Comparison of ENCODE assay signal across 2 cellular contexts in genomic region chr1:46646331-46646730, GRCh38.
TF ChIP-seq lines count a peak whose summit lies in the region.

No MANE protein-coding gene starts in this region.

TF ChIP-seq in SK-N-SH treated with all-trans-retinoic acid at 6 μM for 48 hours, 23 proteins besides CTCF, POLR2A, EP300 and RAD21:
- TF ChIP-seq ZFP3 (CRISPR knock-in tag; IDR thresholded peaks at IDR 0.05) (no peak), POU6F1 (CRISPR knock-in tag; IDR thresholded peaks at IDR 0.05; ENCODE audit: borderline replicate concordance, low read depth) (no peak), TCF4 (CRISPR knock-in tag; IDR thresholded peaks at IDR 0.05; ENCODE audit: borderline replicate concordance) (no peak), CSDC2 (CRISPR knock-in tag; IDR thresholded peaks at IDR 0.05) (no peak), PATZ1 (CRISPR knock-in tag; IDR thresholded peaks at IDR 0.05; ENCODE audit: borderline replicate concordance) (no peak), ISL1 (CRISPR knock-in tag; IDR thresholded peaks at IDR 0.05) (peak; percentile 26; the same call in 1 of the 2 replicates), RARB (CRISPR knock-in tag; IDR thresholded peaks at IDR 0.05) (no peak)
TF ChIP-seq in SK-N-SH treated with all-trans-retinoic acid at 6 μM for 48 hours: peak in this region for 1.

TF ChIP-seq in SK-N-SH, 30 proteins besides CTCF, POLR2A, EP300 and RAD21:
- TF ChIP-seq MXI1 (IDR thresholded peaks at IDR 0.05; ENCODE audit: low read depth, low read length) (no peak), RXRA (IDR thresholded peaks at IDR 0.05; ENCODE audit: borderline replicate concordance, low read depth) (no peak), TEAD4 (IDR thresholded peaks at IDR 0.05; ENCODE audit: borderline replicate concordance, insufficient read depth) (no peak), RCOR1 (IDR thresholded peaks at IDR 0.05; ENCODE audit: low read length) (no peak)
